ENCODE assay signal across 1 cellular context in the genomic region with DNA sequence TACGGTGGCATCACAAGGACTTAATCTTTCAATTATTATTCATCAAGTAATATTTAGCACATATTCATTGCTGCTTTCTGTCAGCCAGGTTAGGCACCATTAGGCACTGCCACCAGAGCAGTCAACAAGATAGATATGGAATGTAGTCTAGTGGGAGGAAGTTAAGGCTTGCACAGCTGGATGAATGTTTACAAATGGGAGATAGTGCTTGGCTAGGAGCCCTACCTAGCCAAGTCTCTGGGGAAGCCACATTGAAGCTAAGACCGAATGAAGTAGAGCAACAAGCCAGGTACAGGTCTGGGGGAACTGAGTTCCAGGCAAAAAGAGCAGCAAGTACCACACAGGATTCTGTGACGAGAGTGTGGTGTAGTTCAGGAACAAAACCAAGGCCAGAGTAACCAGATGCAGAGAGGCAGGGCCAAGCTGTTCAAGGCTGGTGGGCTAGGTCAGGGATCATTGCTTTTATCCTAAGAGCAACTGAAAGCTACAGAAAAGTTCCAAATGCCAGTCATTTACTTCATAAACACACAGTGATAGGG.
TF ChIP-seq lines count a peak whose summit lies in the region.

No MANE protein-coding gene starts in this region.

TF ChIP-seq in IMR-90, 13 proteins besides CTCF, POLR2A, EP300 and RAD21:
- no peak for TF ChIP-seq NFE2L2 (IDR thresholded peaks at IDR 0.05; ENCODE audit: low read depth, low read length)
- TF ChIP-seq MXI1 (IDR thresholded peaks at IDR 0.05; ENCODE audit: borderline replicate concordance, low read depth, low read length), result no peak
